In the genomic region with DNA sequence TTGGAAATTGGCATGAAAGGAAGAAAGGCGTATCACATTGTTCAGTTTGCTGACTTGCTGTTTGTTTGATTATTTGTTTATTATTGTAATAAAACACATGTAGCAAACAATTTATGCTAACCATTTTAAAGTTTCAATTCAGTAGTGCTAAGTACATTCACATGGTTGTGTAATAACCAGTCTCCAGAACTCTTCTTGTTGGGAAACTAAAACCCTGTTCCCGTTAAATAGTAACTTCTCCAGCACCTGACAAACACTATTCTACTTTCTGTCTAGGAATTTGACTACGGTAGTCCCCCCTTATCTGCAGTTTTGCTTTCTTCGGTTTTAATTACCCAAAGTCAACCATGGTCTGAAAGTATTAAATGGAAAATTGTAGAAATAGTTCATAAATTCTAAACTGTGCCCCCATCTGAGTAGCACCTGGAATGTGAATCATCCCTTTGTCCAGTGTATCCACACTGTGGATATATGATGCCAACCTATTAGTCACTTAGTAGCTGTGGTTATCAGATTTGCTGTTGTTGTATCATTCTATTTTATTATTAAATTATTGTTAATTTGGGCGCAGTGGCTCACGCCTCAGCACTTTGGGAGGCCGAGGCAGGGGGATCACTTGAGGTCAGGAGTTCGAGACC, we compare ENCODE assay signal across 17 cellular contexts. TPM values are rescaled to one million over a fixed set of nuclear protein-coding genes. Genes with fewer than 3 reads are reported as not detected.
DNase-seq lines count a peak whose midpoint lies in the region; ATAC-seq, FAIRE-seq and TF ChIP-seq lines count a peak whose summit lies in the region.
"Had no signal": no experiment of that assay in that cellular context is flagged by ENCODE, and none has a peak within 500 bp of the region (broad histone marks: within the 10 kb centered on the region; RNA-seq: fewer than 3 reads in every experiment).

No MANE protein-coding gene starts in this region.

- 60% methylated on average over 8 of the region's 8 CpGs for WGBS in HepG2 (ENCODE audit: low lambda C conversion rate)

- peaks cover 80% of the 10 kb centered on the region for H3K4me1 Mint-ChIP-seq in stimulated activated naive CD8-positive, alpha-beta T cell treated with anti-CD3 and anti-CD28 coated beads, Interleukin-15, Interleukin-2, amounts not matched to agents 100 ng/mL and 50 ng/mL, for 24 hours (ENCODE audit: low read depth)
- H3K4me1 Mint-ChIP-seq in stimulated activated naive CD8-positive, alpha-beta T cell treated with anti-CD3 and anti-CD28 coated beads, Interleukin-15, amount 100 ng/mL, for 72 hours: peaks cover 63% of the 10 kb centered on the region

- no peak for ATAC-seq in stimulated activated naive CD8-positive, alpha-beta T cell treated with anti-CD3 and anti-CD28 coated beads, Interleukin-15, amount 100 ng/mL, for 72 hours
- peak; percentile 66 for ATAC-seq in HepG2
- ATAC-seq: activated CD4-positive, CD25-positive, alpha-beta regulatory T cell treated with anti-CD3 and anti-CD28 coated beads, Interleukin-2, amount 50 U/mL, for 24 hours; heart left ventricle; left lung; upper lobe of right lung had no signal

- no peak for TF ChIP-seq RAD21 in HepG2 (CRISPR knock-in tag; IDR thresholded peaks at IDR 0.05)

- no peak overlapping the region for H2AFZ ChIP-seq in HepG2 (ENCODE audit: low read length)

- H3K27ac Mint-ChIP-seq in stimulated activated naive CD8-positive, alpha-beta T cell treated with anti-CD3 and anti-CD28 coated beads, Interleukin-15, Interleukin-2, amounts not matched to agents 100 ng/mL and 50 ng/mL, for 24 hours: peak overlapping the region; percentile 31
- no peak overlapping the region for H3K27ac Mint-ChIP-seq in stimulated activated naive CD8-positive, alpha-beta T cell treated with anti-CD3 and anti-CD28 coated beads, Interleukin-15, amount 100 ng/mL, for 72 hours

- H3K4me3 Mint-ChIP-seq in stimulated activated naive CD8-positive, alpha-beta T cell treated with anti-CD3 and anti-CD28 coated beads, Interleukin-15, Interleukin-2, amounts not matched to agents 100 ng/mL and 50 ng/mL, for 24 hours: no peak overlapping the region
- no peak overlapping the region for H3K4me3 Mint-ChIP-seq in stimulated activated naive CD8-positive, alpha-beta T cell treated with anti-CD3 and anti-CD28 coated beads, Interleukin-15, amount 100 ng/mL, for 72 hours

- H3K36me3 Mint-ChIP-seq in stimulated activated naive CD8-positive, alpha-beta T cell treated with anti-CD3 and anti-CD28 coated beads, Interleukin-15, Interleukin-2, amounts not matched to agents 100 ng/mL and 50 ng/mL, for 24 hours (ENCODE audit: low read depth): peaks cover 38% of the 10 kb centered on the region

- H3K4me3 ChIP-seq in astrocyte of the spinal cord (ENCODE audit: low read depth, low read length) (no peak overlapping the region), HepG2 (replicated peaks in 1 of 3; ENCODE audit: insufficient read depth in 1 of 3, low read depth in 2 of 3, low read length in 3 of 3) (no peak overlapping the region; a peak in 1 of 6 replicates), H7 (ENCODE audit: insufficient read depth, low read depth, low read length) (no peak overlapping the region)
- H3K4me3 ChIP-seq: heart left ventricle, left lung, upper lobe of right lung had no signal

- no peaks in the 10 kb centered on the region for H3K9me3 ChIP-seq in HepG2 (ENCODE audit: low read length)
- H3K9me3 ChIP-seq: heart left ventricle, left lung, upper lobe of right lung had no signal

- peaks cover 64% of the 10 kb centered on the region for H3K4me1 ChIP-seq in HepG2 (ENCODE audit: insufficient read depth, low read length)

- peaks cover 62% of the 10 kb centered on the region for H4K20me1 ChIP-seq in HepG2 (ENCODE audit: insufficient read depth, low read length)

- no peak for DNase-seq in stimulated activated naive CD8-positive, alpha-beta T cell treated with anti-CD3 and anti-CD28 coated beads, Interleukin-15, amount 100 ng/mL, for 72 hours
- DNase-seq in astrocyte of the spinal cord (ENCODE audit: low read depth, low spot score) (peak; percentile 32), HepG2 (ENCODE audit: low spot score) (peak; percentile 42), HT-29 (ENCODE audit: low spot score) (no peak), H7 (no peak), NCI-H187 (lab: John Stamatoyannopoulos, UW) (no peak), SHP77 treated with DMSO at 0.1 percent for 48 hours (lab: John Stamatoyannopoulos, UW) (no peak)
- DNase-seq: anterior cingulate cortex, DMS79 treated with DMSO at 0.1 percent for 48 hours, heart left ventricle, left lung, occipital lobe, upper lobe of right lung had no signal

- in situ Hi-C loops in astrocyte of the spinal cord (cut with HindIII; ENCODE audit: low sequenced_read_pairs): no loop called here
- in situ Hi-C loops in HepG2 (cut with HindIII; ENCODE audit: extremely low pct_ligation_motif_present, low pct_unique_long_range_greater_than_20kb): no loop called here

- H3K9ac ChIP-seq in HepG2 (ENCODE audit: insufficient read depth, low read depth, low read length): no peak overlapping the region

- CTCF ChIA-PET in HepG2 (lab: Yijun Ruan, JAX; ENCODE audit: low intra/inter-chr PET ratio, low total read pairs): no interaction called here

- no TSS peak for BruUV-seq in HepG2 (replicated peaks; lab: Mats Ljungman, UMichigan)

- FAIRE-seq in HepG2 (lab: Jason Lieb, UNC): peak; percentile 87
- FAIRE-seq: GM12891, GM19239 had no signal

- H3K27me3 ChIP-seq in HepG2 (ENCODE audit: control insufficient read depth in 1 of 2, insufficient read depth in 2 of 2, low read length in 2 of 2) (peaks cover 0 to 5% of the 10 kb centered on the region in 2 experiments; a peak in 1 of 5 replicates), H7 (ENCODE audit: control insufficient read depth, insufficient read depth, low read length) (no peaks in the 10 kb centered on the region)
- H3K27me3 ChIP-seq: heart left ventricle, left lung, upper lobe of right lung had no signal

- POLR2A ChIA-PET in HepG2 (lab: Yijun Ruan, JAX): no interaction called here

- 0 out of 4 replicates have a peak, but pooled peaks of 1 of the 2 experiments have one; percentile 21 for TF ChIP-seq EP300 in HepG2 (IDR thresholded peaks at IDR 0.05; ENCODE audit: low read depth in 2 of 2, low read length in 2 of 2)
- TF ChIP-seq EP300 in HepG2 (CRISPR knock-in tag; IDR thresholded peaks at IDR 0.05; ENCODE audit: borderline replicate concordance): no peak

- TF ChIP-seq CTCF in astrocyte of the spinal cord (IDR thresholded peaks at IDR 0.05; ENCODE audit: low read depth, low read length) (no peak), HepG2 (CRISPR knock-in tag; IDR thresholded peaks at IDR 0.05) (no peak)

- peaks cover 97% of the 10 kb centered on the region for H3K79me2 ChIP-seq in HepG2 (ENCODE audit: insufficient read depth, low read length)

- TF ChIP-seq POLR2A in HepG2 (IDR thresholded peaks at IDR 0.05; ENCODE audit: insufficient read depth in 1 of 2, low read depth in 2 of 2, low read length in 2 of 2): no peak

- no peaks in the 10 kb centered on the region for H3K27me3 Mint-ChIP-seq in stimulated activated naive CD8-positive, alpha-beta T cell treated with anti-CD3 and anti-CD28 coated beads, Interleukin-15, Interleukin-2, amounts not matched to agents 100 ng/mL and 50 ng/mL, for 24 hours
- no peaks in the 10 kb centered on the region for H3K27me3 Mint-ChIP-seq in stimulated activated naive CD8-positive, alpha-beta T cell treated with anti-CD3 and anti-CD28 coated beads, Interleukin-15, amount 100 ng/mL, for 72 hours

- H3K9me3 Mint-ChIP-seq in stimulated activated naive CD8-positive, alpha-beta T cell treated with anti-CD3 and anti-CD28 coated beads, Interleukin-15, Interleukin-2, amounts not matched to agents 100 ng/mL and 50 ng/mL, for 24 hours: no peaks in the 10 kb centered on the region
- no peaks in the 10 kb centered on the region for H3K9me3 Mint-ChIP-seq in stimulated activated naive CD8-positive, alpha-beta T cell treated with anti-CD3 and anti-CD28 coated beads, Interleukin-15, amount 100 ng/mL, for 72 hours

- peak overlapping the region; percentile 40 for H3K27ac ChIP-seq in HepG2 (ENCODE audit: extremely low read length, insufficient read depth, low read length)
- H3K27ac ChIP-seq: left lung, upper lobe of right lung had no signal

- intact Hi-C loops in HepG2 (cut with micrococcal nuclease; ENCODE audit: unreplicated experiment): loop anchor here (10.0 kb wide), 1 partner anchor 61 kb away; no protein-coding TSS in a partner anchor

- H3K36me3 ChIP-seq in HepG2 (replicated peaks in 1 of 2; ENCODE audit: control insufficient read depth in 1 of 2, insufficient read depth in 2 of 2, low read length in 2 of 2): 0 out of 5 replicates have a peak, but pooled peaks cover 0 to 10% of the 10 kb centered on the region in 2 experiments
- H3K36me3 ChIP-seq in H7 (replicated peaks; ENCODE audit: control insufficient read depth, insufficient read depth, low read length): no peaks in the 10 kb centered on the region

- H3K4me2 ChIP-seq in HepG2 (ENCODE audit: low read depth, low read length): peak overlapping the region; percentile 42

RNA-seq across cellular contexts. Expression of a gene that starts 5.5 kb away (rescaled TPM):
- total RNA-seq in HepG2 (2016; rRNA removed; fragmentation: Illumina TruSeq; extraction: Trizol): 19.5 and 25.5 TPM in 2 replicates
- total RNA-seq in HepG2 (2016; cell fraction: cytosol; rRNA removed; fragmentation: Illumina TruSeq; extraction: Trizol; ENCODE audit: low read depth): 22.1 and 25.4 TPM in 2 replicates
- 19.4 and 23.7 TPM in 2 replicates for total RNA-seq in HepG2 (2016; cell fraction: insoluble cytoplasmic fraction; rRNA removed; fragmentation: Illumina TruSeq; extraction: Trizol)
- total RNA-seq in HepG2 (2016; cell fraction: membrane; rRNA removed; fragmentation: Illumina TruSeq; extraction: Trizol): 9.6 and 12.3 TPM in 2 replicates
- 20.4 and 25.7 TPM in 2 replicates for total RNA-seq in HepG2 (2016; cell fraction: nucleus; rRNA removed; fragmentation: Illumina TruSeq; extraction: Trizol)
- 10.8 and 12.9 TPM in 2 replicates for polyA plus RNA-seq in HepG2 (2011; rRNA removed)
- polyA plus RNA-seq in HepG2 (2011; cell fraction: cytosol; rRNA removed): 4.4 and 7.8 TPM in 2 replicates
- 8.4 and 10.1 TPM in 2 replicates for polyA plus RNA-seq in HepG2 (2011; cell fraction: nucleus; rRNA removed)
- 13.5 and 17.9 TPM in 2 replicates for polyA plus RNA-seq in HepG2 (2012)
- polyA plus RNA-seq in HepG2 (2016; cell fraction: cytosol; fragmentation: Illumina TruSeq; extraction: Trizol; ENCODE audit: low read depth): 0.28 and 0.52 TPM in 2 replicates
- polyA plus RNA-seq in HepG2 (2016; cell fraction: insoluble cytoplasmic fraction; fragmentation: Illumina TruSeq; extraction: Trizol; ENCODE audit: low read depth): 15.7 and 17.3 TPM in 2 replicates
- polyA plus RNA-seq in HepG2 (2016; cell fraction: membrane; fragmentation: Illumina TruSeq; extraction: Trizol; ENCODE audit: low read depth): 1.4 and 1.6 TPM in 2 replicates
- polyA plus RNA-seq in HepG2 (2016; cell fraction: nucleus; fragmentation: Illumina TruSeq; extraction: Trizol; ENCODE audit: insufficient read depth, low read depth): 23.6 and 24.6 TPM in 2 replicates
- polyA minus RNA-seq in HepG2 (2011; rRNA and poly(A)+ RNA removed; ENCODE audit: low replicate concordance): 7.7 and 8.0 TPM in 2 replicates
- polyA minus RNA-seq in HepG2 (2011; cell fraction: cytosol; rRNA and poly(A)+ RNA removed): 15.5 and 16.1 TPM in 2 replicates
- polyA minus RNA-seq in HepG2 (2011; cell fraction: nucleus; rRNA and poly(A)+ RNA removed): 45.3 and 49.9 TPM in 2 replicates
- total RNA-seq in HT-29 (2014; rRNA removed; shearing (Covaris generic)): 5.2 and 6.8 TPM in 2 replicates
- 15.3 and 24.9 TPM in 2 replicates for total RNA-seq in H7 (2014; rRNA removed; shearing (Covaris generic))

RNA-seq across cellular contexts. Expression of a gene that starts 59.7 kb away (rescaled TPM):
- total RNA-seq in HepG2 (2016; rRNA removed; fragmentation: Illumina TruSeq; extraction: Trizol): 14.1 and 18.5 TPM in 2 replicates
- 3.7 and 3.8 TPM in 2 replicates for total RNA-seq in HepG2 (2016; cell fraction: cytosol; rRNA removed; fragmentation: Illumina TruSeq; extraction: Trizol; ENCODE audit: low read depth)
- total RNA-seq in HepG2 (2016; cell fraction: insoluble cytoplasmic fraction; rRNA removed; fragmentation: Illumina TruSeq; extraction: Trizol): 13.0 and 16.8 TPM in 2 replicates
- 5.9 and 7.0 TPM in 2 replicates for total RNA-seq in HepG2 (2016; cell fraction: membrane; rRNA removed; fragmentation: Illumina TruSeq; extraction: Trizol)
- 7.2 and 7.5 TPM in 2 replicates for total RNA-seq in HepG2 (2016; cell fraction: nucleus; rRNA removed; fragmentation: Illumina TruSeq; extraction: Trizol)
- 3.8 and 5.1 TPM in 2 replicates for polyA plus RNA-seq in HepG2 (2011; rRNA removed)
- 2.9 and 3.2 TPM in 2 replicates for polyA plus RNA-seq in HepG2 (2011; cell fraction: cytosol; rRNA removed)
- 2.7 and 2.8 TPM in 2 replicates for polyA plus RNA-seq in HepG2 (2011; cell fraction: nucleus; rRNA removed)
- 2.8 and 5.6 TPM in 2 replicates for polyA plus RNA-seq in HepG2 (2012)
- 2.5 and 2.9 TPM in 2 replicates for polyA plus RNA-seq in HepG2 (2016; cell fraction: cytosol; fragmentation: Illumina TruSeq; extraction: Trizol; ENCODE audit: low read depth)
- polyA plus RNA-seq in HepG2 (2016; cell fraction: insoluble cytoplasmic fraction; fragmentation: Illumina TruSeq; extraction: Trizol; ENCODE audit: low read depth): 19.0 and 20.6 TPM in 2 replicates
- polyA plus RNA-seq in HepG2 (2016; cell fraction: membrane; fragmentation: Illumina TruSeq; extraction: Trizol; ENCODE audit: low read depth): 4.3 and 4.9 TPM in 2 replicates
- 11.3 and 12.9 TPM in 2 replicates for polyA plus RNA-seq in HepG2 (2016; cell fraction: nucleus; fragmentation: Illumina TruSeq; extraction: Trizol; ENCODE audit: insufficient read depth, low read depth)
- polyA minus RNA-seq in HepG2 (2011; rRNA and poly(A)+ RNA removed; ENCODE audit: low replicate concordance): 8.1 and 17.0 TPM in 2 replicates
- polyA minus RNA-seq in HepG2 (2011; cell fraction: cytosol; rRNA and poly(A)+ RNA removed): 3.2 and 4.6 TPM in 2 replicates
- 4.7 and 4.8 TPM in 2 replicates for polyA minus RNA-seq in HepG2 (2011; cell fraction: nucleus; rRNA and poly(A)+ RNA removed)
- 5.7 and 8.0 TPM in 2 replicates for total RNA-seq in HT-29 (2014; rRNA removed; shearing (Covaris generic))
- 12.7 and 13.9 TPM in 2 replicates for total RNA-seq in H7 (2014; rRNA removed; shearing (Covaris generic))

Comparison
In these comparisons a context has a peak if more than half of its experiments do, and no peak if none do; other contexts are left out.
1. DNase-seq: peak in astrocyte of the spinal cord (single experiment) and HepG2 (single experiment); none in stimulated activated naive CD8-positive, alpha-beta T cell treated with anti-CD3 and anti-CD28 coated beads, Interleukin-15, amount 100 ng/mL, for 72 hours (0 of 2), HT-29 (single experiment), H7 (single experiment), NCI-H187 (0 of 2) and SHP77 treated with DMSO at 0.1 percent for 48 hours (single experiment).